Comparison of ENCODE assay signal across 1 cellular context in genomic region chr3:160027541-160028195, GRCh38.
TF ChIP-seq lines count a peak whose summit lies in the region.

No MANE protein-coding gene starts in this region.

TF ChIP-seq in K562, 482 proteins besides CTCF, POLR2A, EP300 and RAD21 (continued from another document and continues in another):
- TF ChIP-seq NCOA1 (IDR thresholded peaks at IDR 0.05; ENCODE audit: low read depth) (no peak), NFE2 (IDR thresholded peaks at IDR 0.05; ENCODE audit: low read depth) (peak; percentile 93), ETV1 (tag; conservative IDR thresholded peaks at IDR 0.05; ENCODE audit: low read depth) (no peak), ZNF318 (IDR thresholded peaks at IDR 0.05; ENCODE audit: borderline replicate concordance in 1 of 2, low read depth in 1 of 2) (no peak), TFE3 (CRISPR knock-in tag; IDR thresholded peaks at IDR 0.05) (no peak), KDM2B (CRISPR knock-in tag; IDR thresholded peaks at IDR 0.05) (no peak), MXI1 (IDR thresholded peaks at IDR 0.05; ENCODE audit: low read depth, low read length) (no peak), KDM4B (IDR thresholded peaks at IDR 0.05; ENCODE audit: borderline replicate concordance in 2 of 2, low read depth in 1 of 2) (no peak), SMARCA4 (IDR thresholded peaks at IDR 0.05) (0 out of 2 replicates have a peak, but pooled peaks have one; percentile 20), MAFF (IDR thresholded peaks at IDR 0.05; ENCODE audit: low read length) (peak; percentile 86), DIDO1 (tag; IDR thresholded peaks at IDR 0.05; ENCODE audit: low read depth) (no peak), HMGN3 (IDR thresholded peaks at IDR 0.05; ENCODE audit: borderline replicate concordance, extremely low read depth, insufficient read length, low read depth, low read length) (no peak), FOXK1 (CRISPR knock-in tag; IDR thresholded peaks at IDR 0.05; ENCODE audit: borderline replicate concordance) (no peak), ZNF165 (CRISPR knock-in tag; IDR thresholded peaks at IDR 0.05; ENCODE audit: borderline replicate concordance) (no peak), MAFG (tag; conservative IDR thresholded peaks at IDR 0.05) (peak; percentile 98), XRCC3 (IDR thresholded peaks at IDR 0.05) (no peak), ZEB2 (IDR thresholded peaks at IDR 0.05) (0 out of 2 replicates have a peak, but pooled peaks have one; percentile 40), THRA (IDR thresholded peaks at IDR 0.05) (no peak), ILK (tag; IDR thresholded peaks at IDR 0.05; ENCODE audit: borderline replicate concordance, low read depth) (no peak), JUND (IDR thresholded peaks at IDR 0.05; ENCODE audit: borderline replicate concordance, low read depth, low read length) (no peak), JUND (tag; IDR thresholded peaks at IDR 0.05; ENCODE audit: borderline replicate concordance, low read depth, low read length) (peak; percentile 12; the same call in 2 of the 3 replicates), ZNF217 (CRISPR knock-in tag; IDR thresholded peaks at IDR 0.05) (no peak), PML (IDR thresholded peaks at IDR 0.05; ENCODE audit: low read length) (no peak), NR2C2 (CRISPR knock-in tag; IDR thresholded peaks at IDR 0.05) (no peak), NR2C2 (tag; IDR thresholded peaks at IDR 0.05) (peak; percentile 29; the same call in 1 of the 2 replicates), HMBOX1 (IDR thresholded peaks at IDR 0.05) (peak; percentile 52; the same call in 1 of the 2 replicates), STAT5B (CRISPR knock-in tag; IDR thresholded peaks at IDR 0.05) (no peak), SAP30 (IDR thresholded peaks at IDR 0.05; ENCODE audit: borderline replicate concordance, insufficient read depth, low read depth, low read length, poor library complexity, severe bottlenecking) (no peak), NFE2L1 (tag; IDR thresholded peaks at IDR 0.05; ENCODE audit: borderline replicate concordance, low read depth) (peak; percentile 92), KAT2B (IDR thresholded peaks at IDR 0.05; ENCODE audit: low read depth, low read length) (no peak), PPARD (CRISPR knock-in tag; IDR thresholded peaks at IDR 0.05) (no peak), NCOA4 (IDR thresholded peaks at IDR 0.05; ENCODE audit: partially characterized antibody) (no peak), ZSCAN29 (IDR thresholded peaks at IDR 0.05) (no peak), PRMT5 (CRISPR knock-in tag; IDR thresholded peaks at IDR 0.05) (no peak), C11orf30 (IDR thresholded peaks at IDR 0.05; ENCODE audit: low read depth) (peak; percentile 90), SMARCC2 (IDR thresholded peaks at IDR 0.05; ENCODE audit: low read depth) (no peak), ZBTB40 (IDR thresholded peaks at IDR 0.05) (no peak), ZBTB40 (CRISPR knock-in tag; IDR thresholded peaks at IDR 0.05) (no peak), ELF2 (CRISPR knock-in tag; IDR thresholded peaks at IDR 0.05) (no peak), PCBP2 (IDR thresholded peaks at IDR 0.05; ENCODE audit: low read depth, low read length, poor library complexity, severe bottlenecking) (no peak), HSF4 (CRISPR knock-in tag; IDR thresholded peaks at IDR 0.05; ENCODE audit: borderline replicate concordance) (no peak), RBM25 (IDR thresholded peaks at IDR 0.05; ENCODE audit: low read depth, low read length, severe bottlenecking) (no peak), KDM1A (IDR thresholded peaks at IDR 0.05) (no peak)
- TF ChIP-seq, protein P1, sequence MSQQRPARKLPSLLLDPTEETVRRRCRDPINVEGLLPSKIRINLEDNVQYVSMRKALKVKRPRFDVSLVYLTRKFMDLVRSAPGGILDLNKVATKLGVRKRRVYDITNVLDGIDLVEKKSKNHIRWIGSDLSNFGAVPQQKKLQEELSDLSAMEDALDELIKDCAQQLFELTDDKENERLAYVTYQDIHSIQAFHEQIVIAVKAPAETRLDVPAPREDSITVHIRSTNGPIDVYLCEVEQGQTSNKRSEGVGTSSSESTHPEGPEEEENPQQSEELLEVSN (IDR thresholded peaks at IDR 0.05; ENCODE audit: borderline replicate concordance in 1 of 2, extremely low read depth in 1 of 2, insufficient read depth in 1 of 2, insufficient read length in 1 of 2, low read depth in 1 of 2, low read length in 1 of 2, poor library complexity in 1 of 2, severe bottlenecking in 1 of 2): no peak
